ENCODE assay signal across 1 cellular context in genomic region chr15:90035835-90036220, GRCh38.
TF ChIP-seq lines count a peak whose summit lies in the region.

No MANE protein-coding gene starts in this region.

TF ChIP-seq in WTC11, 78 proteins besides CTCF, POLR2A, EP300 and RAD21 (continued from another document):
- no peak for TF ChIP-seq ARID4B (CRISPR knock-in tag; IDR thresholded peaks at IDR 0.05; ENCODE audit: borderline replicate concordance)
